ENCODE assay signal across 1 cellular context in genomic region chr5:175212203-175212602, GRCh38.
TF ChIP-seq lines count a peak whose summit lies in the region.

No MANE protein-coding gene starts in this region.

TF ChIP-seq in WTC11, 78 proteins besides CTCF, POLR2A, EP300 and RAD21 (continued from another document):
- no peak for TF ChIP-seq ARID4B (CRISPR knock-in tag; IDR thresholded peaks at IDR 0.05; ENCODE audit: borderline replicate concordance)
- no peak for TF ChIP-seq SP1 (CRISPR knock-in tag; conservative IDR thresholded peaks at IDR 0.05)
- no peak for TF ChIP-seq MAX (CRISPR knock-in tag; IDR thresholded peaks at IDR 0.05)
- no peak for TF ChIP-seq ESRRA (CRISPR knock-in tag; IDR thresholded peaks at IDR 0.05; ENCODE audit: borderline replicate concordance)
- no peak for TF ChIP-seq CDX4 (CRISPR knock-in tag; IDR thresholded peaks at IDR 0.05; ENCODE audit: borderline replicate concordance)
- TF ChIP-seq E2F4 (CRISPR knock-in tag; IDR thresholded peaks at IDR 0.05; ENCODE audit: borderline replicate concordance, low read depth) = no peak
- no peak for TF ChIP-seq HMGA2 (CRISPR knock-in tag; IDR thresholded peaks at IDR 0.05)
- TF ChIP-seq RELA (CRISPR knock-in tag; IDR thresholded peaks at IDR 0.05; ENCODE audit: borderline replicate concordance) = no peak
- no peak for TF ChIP-seq SOX15 (CRISPR knock-in tag; IDR thresholded peaks at IDR 0.05)
- TF ChIP-seq TEAD4 (CRISPR knock-in tag; IDR thresholded peaks at IDR 0.05) = no peak
